8 cellular contexts compared by ENCODE assay signal in the genomic region with DNA sequence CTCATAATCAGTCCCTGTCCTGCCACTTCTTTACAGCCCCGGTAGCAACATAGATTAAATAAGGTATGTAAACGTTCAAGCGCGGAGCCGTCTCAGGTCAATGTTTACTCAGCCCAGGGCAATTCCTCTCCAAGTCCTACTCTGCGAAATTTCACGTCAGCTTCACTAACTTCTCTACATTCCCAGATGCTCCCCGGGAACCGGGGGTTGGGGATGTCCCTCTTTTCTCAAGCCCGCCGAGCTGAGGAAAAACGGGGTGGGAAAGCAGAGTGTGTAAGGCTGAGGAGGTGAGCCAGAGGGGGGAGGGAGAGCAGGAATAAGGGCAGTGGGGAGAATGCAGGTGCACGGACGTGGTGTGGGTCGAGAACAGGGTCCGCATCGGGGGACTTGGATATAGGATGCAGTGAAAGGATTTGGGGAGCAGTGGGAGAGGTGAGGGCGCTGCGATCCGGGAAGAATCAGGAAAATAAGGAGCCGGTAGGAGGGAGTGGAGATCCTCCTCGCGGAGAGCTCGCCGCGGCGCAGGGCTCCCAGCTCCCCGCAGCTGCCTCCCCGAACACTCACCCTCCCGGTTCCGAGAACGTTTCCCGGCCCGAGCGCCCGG. TPM values are rescaled to one million over a fixed set of nuclear protein-coding genes. Genes with fewer than 3 reads are reported as not detected.
A peak's percentile ranks its signal among the peaks of the same experiment; 100 is the strongest.
DNase-seq lines count a peak whose midpoint lies in the region; ATAC-seq, FAIRE-seq and TF ChIP-seq lines count a peak whose summit lies in the region.

No MANE protein-coding gene starts in this region.

- POLR2A ChIA-PET in K562 (lab: Yijun Ruan, JAX): interaction anchor here (0.6 to 1.8 kb wide), 7 partner anchors 10 to 391 kb away, joined by 3 to 14 read pairs (median 4); a partner anchor contains a TSS

- no peak for TF ChIP-seq RAD21 in K562 (CRISPR knock-in tag; conservative IDR thresholded peaks at IDR 0.05 in 1 of 2, IDR thresholded peaks at IDR 0.05 in 1 of 2)

- no peaks in the 10 kb centered on the region for H4K20me1 ChIP-seq in K562 (replicated peaks; ENCODE audit: control insufficient read depth, insufficient read depth, low read length)

- peak overlapping the region; percentile 92; the same call in 2 of the 3 replicates for H3K27ac ChIP-seq in K562 (ENCODE audit: extremely low read depth, low read depth, low read length)

- H3K27me3 Mint-ChIP-seq in stimulated activated memory B cell treated with anti-CD40 and anti-IgM and Interleukin-4, amounts not matched to agents 10 μg/mL and 1 μg/mL and 100 μg/mL, for 72 hours: peaks cover 17% of the 10 kb centered on the region

- no TSS peak for BruUV-seq in K562 (replicated peaks; lab: Mats Ljungman, UMichigan)

- H3K36me3 Mint-ChIP-seq in stimulated activated memory B cell treated with anti-CD40 and anti-IgM and Interleukin-4, amounts not matched to agents 10 μg/mL and 1 μg/mL and 100 μg/mL, for 72 hours: no peaks in the 10 kb centered on the region

- no peak for TF ChIP-seq EP300 in K562 (IDR thresholded peaks at IDR 0.05; ENCODE audit: low read length)

- peak overlapping the region; percentile 60 to 87 for H3K9ac ChIP-seq in K562 (ENCODE audit: insufficient read depth in 1 of 2, low read depth in 2 of 2, low read length in 2 of 2)

- in situ Hi-C loops in K562 (cut with MboI): loop anchor here (10.0 kb wide), 2 partner anchors 169 to 389 kb away; no protein-coding TSS in a partner anchor

- H3K4me2 ChIP-seq in K562 (ENCODE audit: insufficient read depth, low read length): peak overlapping the region; percentile 90

- H3K4me3 ChIP-seq in K562 (peak overlapping the region; percentile 92), kidney epithelial cell (ENCODE audit: low read depth, low read length) (peak overlapping the region; percentile 91)

- peak; percentile 33 for ATAC-seq in K562
- ATAC-seq in stimulated activated memory B cell treated with anti-CD40 and anti-IgM and Interleukin-4, amounts not matched to agents 10 μg/mL and 1 μg/mL and 100 μg/mL, for 72 hours: no peak

- WGBS in K562 (ENCODE audit: insufficient coverage, low coverage, missing lambda C conversion rate): under 1% methylated on average over 36 of the region's 36 CpGs

- intact Hi-C loops in K562 (cut with micrococcal nuclease): loop anchor here (1.0 kb wide), 1 partner anchor 166 kb away; no protein-coding TSS in a partner anchor

- no peaks in the 10 kb centered on the region for H3K9me3 Mint-ChIP-seq in stimulated activated memory B cell treated with anti-CD40 and anti-IgM and Interleukin-4, amounts not matched to agents 10 μg/mL and 1 μg/mL and 100 μg/mL, for 72 hours

- H2AFZ ChIP-seq in K562 (ENCODE audit: low read depth, low read length): peak overlapping the region; percentile 84

- no peak for TF ChIP-seq CTCF in K562 (IDR thresholded peaks at IDR 0.05 in 2 of 3, conservative IDR thresholded peaks at IDR 0.05 in 1 of 3; ENCODE audit: insufficient read depth in 2 of 3, low read depth in 1 of 3, low read length in 3 of 3)
- no peak for TF ChIP-seq CTCF in kidney epithelial cell (IDR thresholded peaks at IDR 0.05; ENCODE audit: insufficient read depth, low read length, poor library complexity, severe bottlenecking)

- no peaks in the 10 kb centered on the region for H3K9me1 ChIP-seq in K562 (ENCODE audit: control insufficient read depth, insufficient read depth, low read length)

- TF ChIP-seq POLR2A in K562 (conservative IDR thresholded peaks at IDR 0.05): no peak

- H3K9me3 ChIP-seq in K562 (replicated peaks; ENCODE audit: control insufficient read depth, insufficient read depth, low read depth, low read length): no peaks in the 10 kb centered on the region

- H3K79me2 ChIP-seq in K562 (ENCODE audit: control insufficient read depth, insufficient read depth, low read length): no peaks in the 10 kb centered on the region

- H3K27me3 ChIP-seq in K562 (ENCODE audit: control insufficient read depth in 2 of 2, insufficient read depth in 2 of 2, low read length in 2 of 2) (no peaks in the 10 kb centered on the region), kidney epithelial cell (ENCODE audit: control insufficient read depth, insufficient read depth, low read length) (no peaks in the 10 kb centered on the region)

- DNase-seq in NCI-H1417 (lab: John Stamatoyannopoulos, UW) (peak; percentile 26 to 85 (median 84)), NCI-H1417 treated with DMSO at 0.1 percent for 48 hours (lab: John Stamatoyannopoulos, UW) (no peak), NCI-H748 treated with DMSO at 0.1 percent for 48 hours (lab: John Stamatoyannopoulos, UW) (peak; percentile 38), K562 (ENCODE audit: extremely low read depth in 1 of 4, low spot score in 3 of 4) (peak in 3 of 4 experiments; percentile 35 to 37 (median 36)), kidney epithelial cell (ENCODE audit: low read depth) (no peak), COR-L47 (lab: John Stamatoyannopoulos, UW) (no peak)
- no peak for DNase-seq in stimulated activated CD4-positive, alpha-beta T cell treated with anti-CD3 and anti-CD28 coated beads, Interleukin-4, amount 100 ng/mL, for 24 hours

- H3K36me3 ChIP-seq in K562 (ENCODE audit: control insufficient read depth, insufficient read depth, low read length) (no peaks in the 10 kb centered on the region), kidney epithelial cell (ENCODE audit: control insufficient read depth, insufficient read depth, low read length) (no peaks in the 10 kb centered on the region)

- H3K4me1 Mint-ChIP-seq in stimulated activated memory B cell treated with anti-CD40 and anti-IgM and Interleukin-4, amounts not matched to agents 10 μg/mL and 1 μg/mL and 100 μg/mL, for 72 hours: peaks cover 37% of the 10 kb centered on the region

- FAIRE-seq in K562 (lab: Jason Lieb, UNC): peak; percentile 29

- CTCF ChIA-PET in K562 (lab: Yijun Ruan, JAX; ENCODE audit: low intra/inter-chr PET ratio): no interaction called here

- peak overlapping the region; percentile 92 for H3K27ac Mint-ChIP-seq in stimulated activated memory B cell treated with anti-CD40 and anti-IgM and Interleukin-4, amounts not matched to agents 10 μg/mL and 1 μg/mL and 100 μg/mL, for 72 hours

- peaks cover 16 to 20% of the 10 kb centered on the region in 2 experiments for H3K4me1 ChIP-seq in K562 (replicated peaks in 1 of 2; ENCODE audit: control insufficient read depth in 2 of 2, insufficient read depth in 2 of 2, low read length in 2 of 2)

- peak overlapping the region; percentile 99 for H3K4me3 Mint-ChIP-seq in stimulated activated memory B cell treated with anti-CD40 and anti-IgM and Interleukin-4, amounts not matched to agents 10 μg/mL and 1 μg/mL and 100 μg/mL, for 72 hours

TF ChIP-seq in K562, 482 proteins besides CTCF, POLR2A, EP300 and RAD21 (continues in another document):
- TF ChIP-seq SETDB1 (IDR thresholded peaks at IDR 0.05; ENCODE audit: low read length) (no peak), ARID1B (IDR thresholded peaks at IDR 0.05) (0 out of 2 replicates have a peak, but pooled peaks have one; percentile 27), RBM34 (IDR thresholded peaks at IDR 0.05; ENCODE audit: borderline replicate concordance, insufficient read depth, low read length) (no peak), OTX1 (CRISPR knock-in tag; IDR thresholded peaks at IDR 0.05) (0 out of 2 replicates have a peak, but pooled peaks have one; percentile 51), ZNF3 (CRISPR knock-in tag; IDR thresholded peaks at IDR 0.05) (no peak)

RNA-seq across cellular contexts. Expression of a gene that starts 0.5 kb away (rescaled TPM):
- total RNA-seq in K562 (2011; cell fraction: chromatin; rRNA removed; ENCODE audit: low replicate concordance): 3.4 and 4.9 TPM in 2 replicates
- 2.6 and 3.3 TPM in 2 replicates for total RNA-seq in K562 (2011; cell fraction: nucleolus; rRNA removed)
- total RNA-seq in K562 (2011; cell fraction: nucleoplasm; rRNA removed): 5.6 and 10.4 TPM in 2 replicates
- total RNA-seq in K562 (2014; rRNA removed): 0.94 and 1.3 TPM in 2 replicates
- total RNA-seq in K562 (2014; rRNA removed; fragmentation: Illumina TruSeq; extraction: Trizol): 0.62 and 0.93 TPM in 2 replicates
- total RNA-seq in K562 (2015; rRNA removed; fragmentation: Illumina TruSeq; extraction: Trizol): 0.43 and 0.64 TPM in 2 replicates
- total RNA-seq in K562 (2021): 3.6 and 4.2 TPM in 2 replicates
- 1.5 and 2.2 TPM in 2 replicates for polyA plus RNA-seq in K562 (2011; rRNA removed)
- polyA plus RNA-seq in K562 (2011; cell fraction: cytosol; rRNA removed): 1.7 and 2.3 TPM in 2 replicates
- polyA plus RNA-seq in K562 (2011; cell fraction: nucleus; rRNA removed): 4.1 and 6.3 TPM in 2 replicates
- polyA plus RNA-seq in K562 (2012): 5.1 and 5.8 TPM in 2 replicates
- 5.0 and 5.5 TPM in 2 replicates for polyA plus RNA-seq in K562 (2014; fragmentation: Illumina TruSeq; extraction: Trizol)
- 1 to 10 TPM; 1.0 to 1.1 TPM for polyA plus RNA-seq in K562 (2014; fragmentation: Nextera tagmentation; extraction: Ambion mirVana)
- 1.4 and 2.1 TPM in 2 replicates for polyA plus RNA-seq in K562 (2014; rRNA removed)
- polyA minus RNA-seq in K562 (2011; rRNA and poly(A)+ RNA removed): 1.4 TPM in 2 replicates
- 1.8 and 1.9 TPM in 2 replicates for polyA minus RNA-seq in K562 (2011; cell fraction: cytosol; rRNA and poly(A)+ RNA removed)
- 1.1 and 1.5 TPM in 2 replicates for polyA minus RNA-seq in K562 (2011; cell fraction: nucleus; rRNA and poly(A)+ RNA removed)
- total RNA-seq in kidney epithelial cell: 15.0 and 19.9 TPM in 2 replicates

RNA-seq across cellular contexts. Expression of a gene that starts 26.8 kb away (rescaled TPM):
- total RNA-seq in K562 (2011; cell fraction: chromatin; rRNA removed; ENCODE audit: low replicate concordance): 104 and 126 TPM in 2 replicates
- 77.5 and 77.6 TPM in 2 replicates for total RNA-seq in K562 (2011; cell fraction: nucleolus; rRNA removed)
- total RNA-seq in K562 (2011; cell fraction: nucleoplasm; rRNA removed): 79.1 and 90.9 TPM in 2 replicates
- total RNA-seq in K562 (2014; rRNA removed) (14.9 and 19.9 TPM in 2 replicates), K562 (2014; rRNA removed; fragmentation: Illumina TruSeq; extraction: Trizol) (28.1 and 32.0 TPM in 2 replicates), K562 (2015; rRNA removed; fragmentation: Illumina TruSeq; extraction: Trizol) (32.1 and 32.4 TPM in 2 replicates), K562 (2021) (25.0 and 26.0 TPM in 2 replicates), kidney epithelial cell (20.7 and 26.1 TPM in 2 replicates)
- polyA plus RNA-seq in K562 (2011; rRNA removed) (92.0 and 100 TPM in 2 replicates), K562 (2014; fragmentation: Illumina TruSeq; extraction: Trizol) (50.5 and 63.3 TPM in 2 replicates), K562 (2014; fragmentation: Nextera tagmentation; extraction: Ambion mirVana) (10 to 100 TPM in 1 of 2 experiments, 1 to 10 TPM in 1; 6.5 to 14.2 TPM), K562 (2014; rRNA removed) (28.9 and 37.2 TPM in 2 replicates)
- polyA plus RNA-seq in K562 (2011; cell fraction: cytosol; rRNA removed): 78.9 and 136 TPM in 2 replicates
- 39.0 and 68.4 TPM in 2 replicates for polyA plus RNA-seq in K562 (2011; cell fraction: nucleus; rRNA removed)
- 29.3 and 31.6 TPM in 2 replicates for polyA plus RNA-seq in K562 (2012)
- polyA minus RNA-seq in K562 (2011; rRNA and poly(A)+ RNA removed): 77.8 and 84.0 TPM in 2 replicates
- 28.4 and 29.1 TPM in 2 replicates for polyA minus RNA-seq in K562 (2011; cell fraction: cytosol; rRNA and poly(A)+ RNA removed)
- 10.9 and 24.0 TPM in 2 replicates for polyA minus RNA-seq in K562 (2011; cell fraction: nucleus; rRNA and poly(A)+ RNA removed)

Comparison
In these comparisons a context has a peak if more than half of its experiments do, and no peak if none do; other contexts are left out.
1. DNase-seq: peak in NCI-H1417 (3 of 3), NCI-H748 treated with DMSO at 0.1 percent for 48 hours (single experiment) and K562 (3 of 4); none in NCI-H1417 treated with DMSO at 0.1 percent for 48 hours (single experiment), kidney epithelial cell (single experiment), COR-L47 (single experiment) and stimulated activated CD4-positive, alpha-beta T cell treated with anti-CD3 and anti-CD28 coated beads, Interleukin-4, amount 100 ng/mL, for 24 hours (single experiment).